ENCODE assay signal across 17 cellular contexts in genomic region chr1:35288761-35289160, GRCh38. TPM values are rescaled to one million over a fixed set of nuclear protein-coding genes. Genes with fewer than 3 reads are reported as not detected.
DNase-seq lines count a peak whose midpoint lies in the region; ATAC-seq and TF ChIP-seq lines count a peak whose summit lies in the region.
"Had no signal": no experiment of that assay in that cellular context is flagged by ENCODE, and none has a peak within 500 bp of the region (broad histone marks: within the 10 kb centered on the region; RNA-seq: fewer than 3 reads in every experiment).

No MANE protein-coding gene starts in this region.

- TF ChIP-seq EP300 in SK-N-SH (IDR thresholded peaks at IDR 0.05; ENCODE audit: borderline replicate concordance in 1 of 2, low read depth in 1 of 2, low read length in 1 of 2): no peak

- BruUV-seq in OCI-LY7 (replicated peaks; lab: Mats Ljungman, UMichigan): no TSS peak

- H3K9ac ChIP-seq in SK-N-SH: peak overlapping the region; percentile 70
- H3K9ac ChIP-seq: KMS-11 had no signal

- no peak overlapping the region for H2AFZ ChIP-seq in SK-N-SH (ENCODE audit: low read depth)
- H2AFZ ChIP-seq in OCI-LY7 (ENCODE audit: low read length): no peak overlapping the region

- H3K36me3 ChIP-seq in SK-N-SH (replicated peaks in 1 of 2; ENCODE audit: control insufficient read depth in 1 of 2, insufficient read depth in 2 of 2, low read length in 1 of 2) (peaks cover 0 to 18% of the 10 kb centered on the region in 2 experiments), muscle layer of duodenum (ENCODE audit: control insufficient read depth in 1 of 2, insufficient read depth in 2 of 2, low read length in 2 of 2) (peaks cover 0 to 6% of the 10 kb centered on the region in 2 donors), OCI-LY7 (ENCODE audit: insufficient read depth, low read length) (peaks cover 39% of the 10 kb centered on the region)
- H3K36me3 ChIP-seq: BE2C had no signal

- H3F3A ChIP-seq in SK-N-SH (replicated peaks; ENCODE audit: insufficient read depth): peaks cover 25% of the 10 kb centered on the region

- no peaks in the 10 kb centered on the region for H3K27me3 ChIP-seq in SK-N-SH (ENCODE audit: insufficient read depth)
- H3K27me3 ChIP-seq in muscle layer of duodenum (ENCODE audit: low read depth, low read length): no peaks in the 10 kb centered on the region
- H3K27me3 ChIP-seq: BE2C, gastrocnemius medialis had no signal

- no peak for TF ChIP-seq CTCF in SK-N-SH (IDR thresholded peaks at IDR 0.05)
- TF ChIP-seq CTCF in OCI-LY7 (conservative IDR thresholded peaks at IDR 0.05; ENCODE audit: low read length): no peak

- DNase-seq in EL: peak; percentile 64
- DNase-seq in SK-N-SH: no peak
- no peak for DNase-seq in epithelial cell of prostate (ENCODE audit: low read depth, low spot score)
- no peak for DNase-seq in OCI-LY7 (ENCODE audit: low spot score)
- DNase-seq in retina: no peak
- no peak for DNase-seq in Right ventricle myocardium inferior (ENCODE audit: missing footprints)
- DNase-seq: activated naive CD8-positive, alpha-beta T cell treated with anti-CD3 and anti-CD28 coated beads for 36 hours; BE2C; gastrocnemius medialis; islet precursor cell; natural killer cell; NCI-H1694; NCI-H524; RPMI8226 had no signal

- peaks cover 0 to 7% of the 10 kb centered on the region in 2 experiments; a peak in 1 of 4 replicates for H3K4me1 ChIP-seq in SK-N-SH (ENCODE audit: control insufficient read depth in 1 of 2, insufficient read depth in 2 of 2, low read depth in 1 of 2, low read length in 1 of 2)
- peaks cover 0 to 17% of the 10 kb centered on the region in 2 donors for H3K4me1 ChIP-seq in muscle layer of duodenum (ENCODE audit: control insufficient read depth in 1 of 2, insufficient read depth in 2 of 2, low read length in 2 of 2)
- H3K4me1 ChIP-seq in OCI-LY7 (ENCODE audit: insufficient read depth, low read length, poor library complexity, severe bottlenecking): no peaks in the 10 kb centered on the region
- H3K4me1 ChIP-seq: BE2C had no signal

- H3K9me3 ChIP-seq in SK-N-SH: no peaks in the 10 kb centered on the region
- no peaks in the 10 kb centered on the region for H3K9me3 ChIP-seq in muscle layer of duodenum (ENCODE audit: control insufficient read depth in 1 of 2, low read length in 2 of 2)
- peaks cover 10% of the 10 kb centered on the region for H3K9me3 ChIP-seq in OCI-LY7 (ENCODE audit: low read length)
- H3K9me3 ChIP-seq: BE2C, gastrocnemius medialis had no signal

- H3K27ac ChIP-seq in SK-N-SH (ENCODE audit: low read depth in 2 of 2, low read length in 1 of 2): peak overlapping the region in 1 of 2 experiments; percentile 94; a peak in 2 of 4 replicates
- H3K27ac ChIP-seq in epithelial cell of prostate: peak overlapping the region; percentile 37
- H3K27ac ChIP-seq in muscle layer of duodenum (ENCODE audit: low read length): peak overlapping the region; percentile 59
- H3K27ac ChIP-seq in OCI-LY7 (ENCODE audit: low read depth, low read length, poor library complexity, severe bottlenecking): no peak overlapping the region
- H3K27ac ChIP-seq: gastrocnemius medialis, KMS-11 had no signal

- peak overlapping the region; percentile 71 for H3K4me2 ChIP-seq in SK-N-SH
- H3K4me2 ChIP-seq in OCI-LY7 (ENCODE audit: low read length): no peak overlapping the region
- H3K4me2 ChIP-seq: KMS-11 had no signal

- peaks cover 10% of the 10 kb centered on the region for H4K20me1 ChIP-seq in SK-N-SH (ENCODE audit: insufficient read depth)
- no peaks in the 10 kb centered on the region for H4K20me1 ChIP-seq in OCI-LY7 (ENCODE audit: insufficient read depth, low read length)

- no peak for TF ChIP-seq RAD21 in SK-N-SH (IDR thresholded peaks at IDR 0.05; ENCODE audit: low read length)

- H3K4me3 ChIP-seq in SK-N-SH (ENCODE audit: low read depth in 2 of 2, low read length in 1 of 2): 0 out of 4 replicates have a peak overlapping the region, but pooled peaks of 1 of the 2 experiments have one; percentile 39
- no peak overlapping the region for H3K4me3 ChIP-seq in muscle layer of duodenum (ENCODE audit: low read depth in 1 of 2, low read length in 2 of 2)
- no peak overlapping the region for H3K4me3 ChIP-seq in OCI-LY7 (ENCODE audit: low read depth, low read length, poor library complexity, severe bottlenecking)
- H3K4me3 ChIP-seq: gastrocnemius medialis had no signal

- H3K79me2 ChIP-seq in SK-N-SH (ENCODE audit: insufficient read depth) (peaks cover 99% of the 10 kb centered on the region), OCI-LY7 (ENCODE audit: insufficient read depth, low read depth, low read length) (peaks cover 10% of the 10 kb centered on the region; the same call in 1 of the 2 replicates)

- intact Hi-C loops in OCI-LY7 (cut with micrococcal nuclease; ENCODE audit: unreplicated experiment): no loop called here
- intact Hi-C loops in Right ventricle myocardium inferior (cut with DNase I): no loop called here

- POLR2A ChIA-PET in SK-N-SH (lab: Yijun Ruan, JAX) (interaction anchor here (0.6 kb wide), 1 partner anchor 13 kb away, joined by 3 read pairs; no protein-coding TSS in a partner anchor), OCI-LY7 (lab: Charles Lee) (interaction anchor here (0.6 kb wide), 1 partner anchor 90 kb away, joined by 5 read pairs; no protein-coding TSS in a partner anchor)

- CTCF ChIA-PET in SK-N-SH (lab: Yijun Ruan, JAX) (interaction anchor here (1.8 kb wide), 1 partner anchor 87 kb away, joined by 5 read pairs; no protein-coding TSS in a partner anchor), OCI-LY7 (lab: Charles Lee; ENCODE audit: unreplicated experiment) (no interaction called here)

- no peaks in the 10 kb centered on the region for H3K9me2 ChIP-seq in SK-N-SH
- no peaks in the 10 kb centered on the region for H3K9me2 ChIP-seq in OCI-LY7 (ENCODE audit: insufficient read depth, low read length)

- ATAC-seq in HG02973 (IDR thresholded peaks at IDR 0.05; ENCODE audit: unreplicated experiment) (no peak), Right ventricle myocardium inferior (no peak)
- ATAC-seq: gastrocnemius medialis, natural killer cell had no signal

TF ChIP-seq in SK-N-SH, 30 proteins besides CTCF, POLR2A, EP300 and RAD21:
- TF ChIP-seq RXRA (IDR thresholded peaks at IDR 0.05; ENCODE audit: borderline replicate concordance, low read depth) (no peak), JUND (IDR thresholded peaks at IDR 0.05) (0 out of 2 replicates have a peak, but pooled peaks have one; percentile 8)

RNA-seq across cellular contexts. Expression of gene ZMYM4, which starts 20.3 kb away (rescaled TPM):
- polyA plus RNA-seq in SK-N-SH (2012; rRNA removed): 12.2 and 16.1 TPM in 2 replicates
- polyA plus RNA-seq in SK-N-SH (2012; cell fraction: cytosol; rRNA removed): 16.6 and 16.9 TPM in 2 replicates
- polyA plus RNA-seq in SK-N-SH (2012; cell fraction: nucleus; rRNA removed): 11.2 and 25.1 TPM in 2 replicates
- 21.1 and 24.3 TPM in 2 replicates for total RNA-seq in OCI-LY7 (2014; rRNA removed; shearing (Covaris generic))
- total RNA-seq in OCI-LY7 (2022): 43.8 and 54.3 TPM in 2 replicates
- 27.7 TPM for total RNA-seq in Right ventricle myocardium inferior
